In genomic region chr2:152134488-152135280, GRCh38 we compare ENCODE assay signal across 8 cellular contexts. TPM values are rescaled to one million over a fixed set of nuclear protein-coding genes. Genes with fewer than 3 reads are reported as not detected.
DNase-seq lines count a peak whose midpoint lies in the region; ATAC-seq, FAIRE-seq and TF ChIP-seq lines count a peak whose summit lies in the region.

No MANE protein-coding gene starts in this region.

- intact Hi-C loops in A673 (cut with micrococcal nuclease; ENCODE audit: unreplicated experiment): no loop called here
- intact Hi-C loops in kidney (cut with DNase I): no loop called here

- H3K27ac ChIP-seq in A673 (ENCODE audit: low read depth, low read length, poor library complexity, severe bottlenecking) (no peak overlapping the region), kidney (ENCODE audit: low read depth in 2 of 2, low read length in 2 of 2) (no peak overlapping the region)

- BruUV-seq in A673 (replicated peaks; lab: Mats Ljungman, UMichigan): no TSS peak

- ATAC-seq in GM21515 (IDR thresholded peaks at IDR 0.05; ENCODE audit: unreplicated experiment) (peak; percentile 63), HG03521 (IDR thresholded peaks at IDR 0.05; ENCODE audit: unreplicated experiment) (no peak)

- H3K4me1 ChIP-seq in A673 (ENCODE audit: insufficient read depth, low read length, poor library complexity, severe bottlenecking) (no peaks in the 10 kb centered on the region), kidney (ENCODE audit: control insufficient read depth in 1 of 2, insufficient read depth in 1 of 2, low read depth in 1 of 2, low read length in 2 of 2) (no peaks in the 10 kb centered on the region)

- H3K9me3 ChIP-seq in A673 (ENCODE audit: low read depth, low read length, poor library complexity, severe bottlenecking): no peaks in the 10 kb centered on the region
- no peaks in the 10 kb centered on the region for H3K9me3 ChIP-seq in kidney (ENCODE audit: control insufficient read depth in 1 of 2, low read length in 2 of 2)

- peak overlapping the region in 1 of 2 donors; percentile 23 for H3K9ac ChIP-seq in kidney (ENCODE audit: low read length in 2 of 2)

- TF ChIP-seq CTCF in epithelial cell of proximal tubule (conservative IDR thresholded peaks at IDR 0.05; ENCODE audit: low read depth, low read length) (no peak), A673 (conservative IDR thresholded peaks at IDR 0.05; ENCODE audit: low read depth, low read length) (no peak), kidney (IDR thresholded peaks at IDR 0.05; ENCODE audit: borderline replicate concordance, extremely low read depth, insufficient read depth) (no peak)

- no peak for DNase-seq in GM12892 (ENCODE audit: insufficient read length)
- DNase-seq in KBM-7: peak; percentile 7
- peak; percentile 16 for DNase-seq in epithelial cell of proximal tubule (ENCODE audit: low read depth)
- no peak for DNase-seq in DMS53 (lab: John Stamatoyannopoulos, UW)
- no peak for DNase-seq in A673 (ENCODE audit: low spot score)
- DNase-seq in kidney: no peak

- no peak for TF ChIP-seq POLR2A in GM12892 (IDR thresholded peaks at IDR 0.05; ENCODE audit: low read depth, low read length)

- H3K4me3 ChIP-seq in epithelial cell of proximal tubule (ENCODE audit: low read depth, low read length): no peak overlapping the region
- H3K4me3 ChIP-seq in A673 (ENCODE audit: low read depth, low read length, poor library complexity, severe bottlenecking): no peak overlapping the region
- H3K4me3 ChIP-seq in kidney (ENCODE audit: low read length in 2 of 2): no peak overlapping the region

- in situ Hi-C loops in KBM-7 (cut with MboI; ENCODE audit: low pct_unique_long_range_greater_than_20kb, low sequenced_read_pairs): no loop called here

- FAIRE-seq in GM12892 (lab: Jason Lieb, UNC) (peak; percentile 92), kidney (lab: Jason Lieb, UNC) (no peak)

- H3K27me3 ChIP-seq in A673 (replicated peaks; ENCODE audit: insufficient read depth, low read depth, low read length, poor library complexity): no peaks in the 10 kb centered on the region

- H3K36me3 ChIP-seq in A673 (ENCODE audit: insufficient read depth, low read length, poor library complexity, severe bottlenecking) (no peaks in the 10 kb centered on the region), kidney (ENCODE audit: control insufficient read depth in 1 of 2, insufficient read depth in 2 of 2, low read length in 2 of 2) (peaks cover 0 to 5% of the 10 kb centered on the region in 2 donors)

- POLR2A ChIA-PET in A673 (lab: Charles Lee; ENCODE audit: low non-redundant PET): no interaction called here

- CTCF ChIA-PET in A673 (lab: Charles Lee): no interaction called here

RNA-seq across cellular contexts. Expression of gene CACNB4, which starts 35.8 kb away (rescaled TPM):
- polyA plus RNA-seq in GM12892 (2012; ENCODE audit: missing spikeins): 14.9 TPM
- 0.14 and 0.52 TPM in 2 replicates for total RNA-seq in epithelial cell of proximal tubule
- 0.19 TPM in 1 of 2 replicates, not detected in the other for total RNA-seq in A673 (2021)
- total RNA-seq in kidney: 2.2 TPM
- polyA plus RNA-seq in kidney (ENCODE audit: insufficient read depth, low read depth, low replicate concordance): 1.3 TPM

RNA-seq across cellular contexts. Expression of gene STAM2, which starts 40.9 kb away (rescaled TPM):
- polyA plus RNA-seq in GM12892 (2012; ENCODE audit: missing spikeins): 12.0 TPM
- total RNA-seq in epithelial cell of proximal tubule (18.7 and 20.9 TPM in 2 replicates), A673 (2021) (21.3 and 28.1 TPM in 2 replicates), kidney (41.1 TPM)
- 12.5 TPM for polyA plus RNA-seq in kidney (ENCODE audit: insufficient read depth, low read depth, low replicate concordance)

Comparison
In these comparisons a context has a peak if more than half of its experiments do, and no peak if none do; other contexts are left out.
1. DNase-seq: peak in KBM-7 (single experiment) and epithelial cell of proximal tubule (single experiment); none in GM12892 (single experiment), DMS53 (single experiment), A673 (single experiment) and kidney (single experiment).